ENCODE assay signal across 1 cellular context in genomic region chr2:157247068-157247407, GRCh38.
TF ChIP-seq lines count a peak whose summit lies in the region.

No MANE protein-coding gene starts in this region.

TF ChIP-seq in K562, 482 proteins besides CTCF, POLR2A, EP300 and RAD21 (continued from another document and continues in another):
- TF ChIP-seq E2F4 (CRISPR knock-in tag; IDR thresholded peaks at IDR 0.05; ENCODE audit: low read depth) (no peak), ARNT (IDR thresholded peaks at IDR 0.05) (no peak), ZNF232 (CRISPR knock-in tag; IDR thresholded peaks at IDR 0.05) (no peak), ZMIZ1 (IDR thresholded peaks at IDR 0.05; ENCODE audit: low read depth in 2 of 2, low read length in 2 of 2) (no peak), NFE2L1 (tag; IDR thresholded peaks at IDR 0.05; ENCODE audit: borderline replicate concordance, low read depth) (peak; percentile 56), FOXM1 (IDR thresholded peaks at IDR 0.05; ENCODE audit: low read depth) (no peak), FOXM1 (CRISPR knock-in tag; IDR thresholded peaks at IDR 0.05; ENCODE audit: low read depth) (no peak), RBM25 (IDR thresholded peaks at IDR 0.05; ENCODE audit: low read depth, low read length, severe bottlenecking) (no peak), REST (CRISPR knock-in tag; IDR thresholded peaks at IDR 0.05; ENCODE audit: low read depth) (no peak), ZNF280A (IDR thresholded peaks at IDR 0.05; ENCODE audit: low read depth, partially characterized antibody) (no peak), SP2 (IDR thresholded peaks at IDR 0.05; ENCODE audit: extremely low read depth, low read depth, low read length, poor library complexity, severe bottlenecking) (no peak), TAF9B (IDR thresholded peaks at IDR 0.05; ENCODE audit: partially characterized antibody) (no peak), FOXJ2 (tag; IDR thresholded peaks at IDR 0.05) (no peak), TSHZ1 (CRISPR knock-in tag; IDR thresholded peaks at IDR 0.05) (peak; percentile 83; the same call in 1 of the 2 replicates), TOE1 (IDR thresholded peaks at IDR 0.05; ENCODE audit: borderline replicate concordance) (no peak), TOE1 (CRISPR knock-in tag; IDR thresholded peaks at IDR 0.05; ENCODE audit: borderline replicate concordance, low read depth) (no peak), E2F1 (CRISPR knock-in tag; IDR thresholded peaks at IDR 0.05) (no peak), HDAC1 (IDR thresholded peaks at IDR 0.05) (no peak), GATA2 (CRISPR knock-in tag; IDR thresholded peaks at IDR 0.05) (no peak), KDM2B (CRISPR knock-in tag; IDR thresholded peaks at IDR 0.05) (no peak), SIX5 (IDR thresholded peaks at IDR 0.05; ENCODE audit: borderline replicate concordance in 1 of 2, insufficient read depth in 1 of 2, low read depth in 1 of 2, low read length in 2 of 2) (no peak), SPI1 (IDR thresholded peaks at IDR 0.05; ENCODE audit: borderline replicate concordance, low read depth, low read length) (no peak), ARHGAP35 (IDR thresholded peaks at IDR 0.05; ENCODE audit: partially characterized antibody) (no peak), POLR2B (IDR thresholded peaks at IDR 0.05; ENCODE audit: low read depth, partially characterized antibody) (no peak), FOXA1 (IDR thresholded peaks at IDR 0.05; ENCODE audit: borderline replicate concordance) (no peak), SMAD2 (IDR thresholded peaks at IDR 0.05; ENCODE audit: low read depth, low read length) (no peak), TCFL5 (CRISPR knock-in tag; conservative IDR thresholded peaks at IDR 0.05) (no peak), BRF1 (IDR thresholded peaks at IDR 0.05; ENCODE audit: borderline replicate concordance, extremely low read depth, insufficient read length) (no peak), KLF13 (tag; IDR thresholded peaks at IDR 0.05; ENCODE audit: borderline replicate concordance, low read depth) (peak; percentile 56; the same call in 1 of the 2 replicates), HMGXB4 (CRISPR knock-in tag; IDR thresholded peaks at IDR 0.05) (no peak), CREBBP (IDR thresholded peaks at IDR 0.05; ENCODE audit: low read depth, low read length) (no peak), IFI16 (CRISPR knock-in tag; IDR thresholded peaks at IDR 0.05) (no peak), HDAC3 (IDR thresholded peaks at IDR 0.05; ENCODE audit: borderline replicate concordance, partially characterized antibody) (no peak), MBD1 (CRISPR knock-in tag; IDR thresholded peaks at IDR 0.05) (no peak), VEZF1 (CRISPR knock-in tag; IDR thresholded peaks at IDR 0.05) (no peak), SREBF2 (CRISPR knock-in tag; IDR thresholded peaks at IDR 0.05) (no peak), EZH2 (IDR thresholded peaks at IDR 0.05; ENCODE audit: borderline replicate concordance, low read depth, low read length) (no peak), CTCFL (IDR thresholded peaks at IDR 0.05; ENCODE audit: borderline replicate concordance, insufficient read depth, low read depth, low read length, poor library complexity, severe bottlenecking) (no peak)
